In the genomic region with DNA sequence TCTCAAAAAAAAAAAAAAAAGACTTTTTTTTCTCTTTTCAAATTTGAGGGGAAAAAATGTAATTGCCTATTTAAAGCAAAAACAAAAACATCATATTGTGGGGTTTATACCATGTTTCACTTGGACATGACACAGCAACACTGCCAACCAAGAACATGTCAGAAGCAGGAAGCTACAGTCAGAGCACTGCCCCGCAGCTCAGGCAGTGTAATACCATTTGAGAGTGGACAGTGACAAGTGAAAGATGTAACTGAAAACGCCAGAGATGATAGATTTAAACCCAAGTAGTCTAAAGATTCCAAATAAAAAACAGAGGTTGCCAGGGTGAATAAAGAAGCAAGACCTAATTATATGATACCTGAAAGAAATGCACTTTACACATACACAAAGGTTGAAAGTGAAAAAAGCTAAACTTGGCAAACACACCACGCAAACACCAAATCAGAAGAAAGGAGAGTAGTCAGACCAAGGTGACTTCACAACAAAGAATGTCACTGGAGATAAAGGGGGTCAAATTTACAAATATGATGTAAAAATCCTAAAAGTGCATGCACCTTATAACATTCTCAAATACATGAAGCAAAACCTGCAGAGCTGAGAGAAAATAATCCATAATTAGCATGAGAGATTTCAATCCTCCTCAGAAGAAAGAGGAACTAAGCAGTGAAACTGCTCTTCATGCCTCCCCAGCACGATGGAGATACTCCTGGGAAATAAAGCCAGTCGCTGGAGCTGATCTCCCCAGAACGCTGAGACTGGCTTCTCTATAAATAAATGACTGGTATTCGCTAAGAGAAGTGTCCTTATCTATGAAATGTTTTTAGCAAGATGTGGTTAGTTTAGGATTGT, we compare ENCODE assay signal across 8 cellular contexts. TPM values are rescaled to one million over a fixed set of nuclear protein-coding genes. Genes with fewer than 3 reads are reported as not detected.
DNase-seq lines count a peak whose midpoint lies in the region; ATAC-seq lines count a peak whose summit lies in the region.
"Not testable (repeated sequence)": the region's sequence is repeated elsewhere in the genome, so short reads cannot be mapped to it uniquely, and the experiment has no call there.

No MANE protein-coding gene starts in this region.

- not testable (repeated sequence) for H3K4me1 Mint-ChIP-seq in activated T-cell treated with anti-CD3 and anti-CD28 coated beads, Interleukin-2, amount 50 U/mL, for 24 hours (ENCODE audit: low read depth)
- peaks cover 9 to 29% (median 18%) of the 10 kb centered on the region in 3 donors for H3K4me1 Mint-ChIP-seq in naive B cell

- H3K27ac Mint-ChIP-seq in activated T-cell treated with anti-CD3 and anti-CD28 coated beads, Interleukin-2, amount 50 U/mL, for 24 hours = peak overlapping the region; percentile 29
- peak overlapping the region; percentile 3 to 89 (median 43) for H3K27ac Mint-ChIP-seq in naive B cell

- H3K4me3 Mint-ChIP-seq in activated T-cell treated with anti-CD3 and anti-CD28 coated beads, Interleukin-2, amount 50 U/mL, for 24 hours = not testable (repeated sequence)
- H3K4me3 Mint-ChIP-seq in naive B cell = peak overlapping the region in 6 of 8 donors; percentile 9 to 64 (median 30)

- ATAC-seq in GM18499 (IDR thresholded peaks at IDR 0.05; ENCODE audit: insufficient read depth, unreplicated experiment) = peak; percentile 58
- ATAC-seq in GM19328 (IDR thresholded peaks at IDR 0.05; ENCODE audit: unreplicated experiment) = peak; percentile 48
- ATAC-seq in GM21528 (IDR thresholded peaks at IDR 0.05; ENCODE audit: low FRiP score, unreplicated experiment) = peak; percentile 74
- ATAC-seq in HG02884 (IDR thresholded peaks at IDR 0.05; ENCODE audit: unreplicated experiment) = peak; percentile 67
- peak; percentile 77 for ATAC-seq in HG03354 (IDR thresholded peaks at IDR 0.05; ENCODE audit: poor library complexity, severe bottlenecking, unreplicated experiment)
- peak; percentile 66 to 67 for ATAC-seq in naive B cell (ENCODE audit: low read depth in 2 of 2)

- peaks cover 72% of the 10 kb centered on the region for H3K36me3 Mint-ChIP-seq in activated T-cell treated with anti-CD3 and anti-CD28 coated beads, Interleukin-2, amount 50 U/mL, for 24 hours (ENCODE audit: low read depth)
- H3K36me3 Mint-ChIP-seq in naive B cell = peaks cover 19 to 30% of the 10 kb centered on the region in 2 donors

- H3K9me3 Mint-ChIP-seq in activated T-cell treated with anti-CD3 and anti-CD28 coated beads, Interleukin-2, amount 50 U/mL, for 24 hours = not testable (repeated sequence)
- H3K9me3 Mint-ChIP-seq in naive B cell = peaks cover 2 to 23% (median 10%) of the 10 kb centered on the region in 7 donors

- H3K27me3 Mint-ChIP-seq in activated T-cell treated with anti-CD3 and anti-CD28 coated beads, Interleukin-2, amount 50 U/mL, for 24 hours; naive B cell: not testable (repeated sequence)

- peak; percentile 39 for DNase-seq in NAMALWA (ENCODE audit: low spot score)
- not testable (repeated sequence) for DNase-seq in activated T-cell treated with anti-CD3 and anti-CD28 coated beads, Interleukin-2, amount 50 U/mL, for 24 hours; naive B cell

RNA-seq across cellular contexts. Expression of a gene that starts 32.9 kb away (rescaled TPM):
- polyA plus RNA-seq in naive B cell (ENCODE audit: low read depth in 6 of 6) = 10 to 100 TPM in 3 of 6 donors, 1 to 10 TPM in 3; 2.4 to 16.9 (median 9.7) TPM
